ENCODE assay signal across 19 cellular contexts in genomic region chr18:47323158-47323557, GRCh38.
DNase-seq lines count a peak whose midpoint lies in the region; TF ChIP-seq lines count a peak whose summit lies in the region.
"Had no signal": no experiment of that assay in that cellular context is flagged by ENCODE, and none has a peak within 500 bp of the region (broad histone marks: within the 10 kb centered on the region; RNA-seq: fewer than 3 reads in every experiment).

No MANE protein-coding gene starts in this region.

- TF ChIP-seq CTCF in HEK293 (tag by site-specific recombination; IDR thresholded peaks at IDR 0.05) (no peak), RWPE1 (conservative IDR thresholded peaks at IDR 0.05; ENCODE audit: low read depth) (no peak), fibroblast of the aortic adventitia (IDR thresholded peaks at IDR 0.05; ENCODE audit: insufficient read depth, low read length) (no peak)

- CTCF ChIA-PET in HEK293 (lab: Yijun Ruan, JAX), result no interaction called here
- CTCF ChIA-PET in RWPE1 (lab: Yijun Ruan, JAX), result no interaction called here

- no peaks in the 10 kb centered on the region for H3K9me3 ChIP-seq in HEK293 (ENCODE audit: control insufficient read depth, insufficient read depth, low read depth, low read length)
- H3K9me3 ChIP-seq: esophagus muscularis mucosa had no signal

- H3K27ac ChIP-seq in HEK293 (ENCODE audit: extremely low read depth, low read depth, low read length), result no peak overlapping the region
- no peak overlapping the region for H3K27ac ChIP-seq in RWPE1
- H3K27ac ChIP-seq: esophagus muscularis mucosa, KMS-11 had no signal

- H3K4me3 ChIP-seq in HEK293 (ENCODE audit: low read depth, low read length) (no peak overlapping the region), fibroblast of the aortic adventitia (ENCODE audit: low read depth, low read length) (no peak overlapping the region)
- H3K4me3 ChIP-seq: esophagus muscularis mucosa had no signal

- POLR2A ChIA-PET in HEK293 (lab: Yijun Ruan, JAX), result no interaction called here
- POLR2A ChIA-PET in RWPE1 (lab: Yijun Ruan, JAX; ENCODE audit: low non-redundant PET), result no interaction called here

- DNase-seq in AG08396 (ENCODE audit: low spot score), result peak; percentile 23
- peak; percentile 8 for DNase-seq in RWPE1 (ENCODE audit: low spot score)
- DNase-seq in fibroblast of the aortic adventitia (ENCODE audit: low read depth), result peak; percentile 4
- DNase-seq in DMS 273 (lab: John Stamatoyannopoulos, UW; ENCODE audit: unreplicated experiment), result no peak
- DNase-seq in HK-2 (ENCODE audit: unreplicated experiment), result no peak
- no peak for DNase-seq in mesenteric fat pad (ENCODE audit: low spot score)
- DNase-seq in NCI-H345 treated with DMSO at 0.1 percent for 48 hours (lab: John Stamatoyannopoulos, UW; ENCODE audit: unreplicated experiment), result no peak
- DNase-seq: activated T-cell treated with anti-CD3 and anti-CD28 coated beads, Interleukin-2, amount 50 U/mL, for 24 hours; amniotic stem cell; C1 segment of cervical spinal cord; hippocampal formation; left cardiac atrium; NCI-H2029; NCI-H526 treated with DMSO at 0.1 percent for 48 hours; small intestine; stimulated activated naive CD4-positive, alpha-beta T cell treated with Interleukin-2 at 50 U/mL for 16 hours had no signal

- no peaks in the 10 kb centered on the region for H3K4me1 ChIP-seq in HEK293 (ENCODE audit: control insufficient read depth, insufficient read depth, low read length)
- H3K4me1 ChIP-seq: esophagus muscularis mucosa had no signal

- H3K36me3 ChIP-seq in HEK293 (ENCODE audit: control insufficient read depth in 2 of 2, insufficient read depth in 1 of 2, low read length in 2 of 2), result no peaks in the 10 kb centered on the region
- H3K36me3 ChIP-seq: esophagus muscularis mucosa had no signal

TF ChIP-seq in HEK293, 187 proteins besides CTCF, POLR2A, EP300 and RAD21:
- TF ChIP-seq ZIC2 (tag by site-specific recombination; IDR thresholded peaks at IDR 0.05) (no peak), SETDB1 (IDR thresholded peaks at IDR 0.05; ENCODE audit: insufficient read length, low read length) (peak; percentile 54), BCL6B (tag by site-specific recombination; IDR thresholded peaks at IDR 0.05) (no peak), YY2 (tag by site-specific recombination; IDR thresholded peaks at IDR 0.05) (no peak)

Comparison
In these comparisons a context has a peak if more than half of its experiments do, and no peak if none do; other contexts are left out.
1. DNase-seq: peak in AG08396 (single experiment), RWPE1 (single experiment) and fibroblast of the aortic adventitia (single experiment); none in DMS 273 (single experiment), HK-2 (single experiment), mesenteric fat pad (single experiment) and NCI-H345 treated with DMSO at 0.1 percent for 48 hours (single experiment).